8 cellular contexts compared by ENCODE assay signal in genomic region chr19:29013988-29014387, GRCh38.
"Had no signal": no experiment of that assay in that cellular context is flagged by ENCODE, and none has a peak within 500 bp of the region (broad histone marks: within the 10 kb centered on the region; RNA-seq: fewer than 3 reads in every experiment).

No MANE protein-coding gene starts in this region.

- H3K9ac ChIP-seq: GM23248 had no signal

- H3K4me1 ChIP-seq: HAP-1 had no signal

- ATAC-seq: HCT116, HepG2 had no signal

- H3K36me3 ChIP-seq: HAP-1 had no signal

- H3K27ac ChIP-seq: GM23248, HL-60 had no signal

- H2AFZ ChIP-seq: GM23248 had no signal

- H3K9me3 ChIP-seq: HAP-1 had no signal

- H3K4me3 ChIP-seq: GM23248, HAP-1 had no signal

- DNase-seq: GM23248, GOT3, HFFc6, KBM-7 had no signal
